9 cellular contexts compared by ENCODE assay signal in genomic region chr13:40564342-40564997, GRCh38.
DNase-seq lines count a peak whose midpoint lies in the region; ATAC-seq, FAIRE-seq and TF ChIP-seq lines count a peak whose summit lies in the region.
"Had no signal": no experiment of that assay in that cellular context is flagged by ENCODE, and none has a peak within 500 bp of the region (broad histone marks: within the 10 kb centered on the region; RNA-seq: fewer than 3 reads in every experiment).

No MANE protein-coding gene starts in this region.

- H3K79me2 ChIP-seq in OCI-LY1 (ENCODE audit: insufficient read depth, low read length) = peaks cover 96% of the 10 kb centered on the region

- H3K27me3 ChIP-seq in OCI-LY1 (ENCODE audit: insufficient read depth, low read length) (no peaks in the 10 kb centered on the region), foreskin keratinocyte (no peaks in the 10 kb centered on the region), skeletal muscle tissue (ENCODE audit: control insufficient read depth in 3 of 3, insufficient read depth in 3 of 3, low read length in 3 of 3) (no peaks in the 10 kb centered on the region)

- H3K9ac ChIP-seq in OCI-LY1 (ENCODE audit: low read length) (peak overlapping the region; percentile 18; the same call in 1 of the 2 replicates), skeletal muscle tissue (ENCODE audit: low read depth in 1 of 3, low read length in 3 of 3) (peak overlapping the region in 1 of 3 donors; percentile 28)

- H3K36me3 ChIP-seq in OCI-LY1 (ENCODE audit: insufficient read depth, low read length) (peaks cover 24% of the 10 kb centered on the region), skeletal muscle tissue (ENCODE audit: control insufficient read depth in 3 of 3, insufficient read depth in 3 of 3, low read length in 3 of 3) (peaks cover 9 to 12% (median 11%) of the 10 kb centered on the region in 3 donors)

- no peaks in the 10 kb centered on the region for H3K9me2 ChIP-seq in OCI-LY1 (ENCODE audit: low read depth, low read length)

- TF ChIP-seq CTCF in OCI-LY1 (IDR thresholded peaks at IDR 0.05; ENCODE audit: low read length) (peak; percentile 31; the same call in 1 of the 2 replicates), foreskin keratinocyte (conservative IDR thresholded peaks at IDR 0.05) (peak; percentile 23)

- DNase-seq in GM19239 (ENCODE audit: insufficient read length, low spot score) = no peak
- DNase-seq in foreskin keratinocyte = no peak
- DNase-seq in GM19238 (ENCODE audit: insufficient read length, low spot score) = no peak
- DNase-seq: head of caudate nucleus, NCI-H774 had no signal

- H3K9me3 ChIP-seq in OCI-LY1 (ENCODE audit: low read length) = no peaks in the 10 kb centered on the region
- no peaks in the 10 kb centered on the region for H3K9me3 ChIP-seq in skeletal muscle tissue (ENCODE audit: control insufficient read depth in 3 of 3, low read length in 3 of 3)

- H3K4me1 ChIP-seq in OCI-LY1 (ENCODE audit: insufficient read depth, low read length, severe bottlenecking) (peaks cover 75% of the 10 kb centered on the region), foreskin keratinocyte (no peaks in the 10 kb centered on the region), skeletal muscle tissue (ENCODE audit: control insufficient read depth in 3 of 3, insufficient read depth in 3 of 3, low read length in 3 of 3) (peaks cover 52 to 55% (median 55%) of the 10 kb centered on the region in 3 donors)

- H2AFZ ChIP-seq in OCI-LY1 (ENCODE audit: low read length) = no peak overlapping the region

- H3F3A ChIP-seq in OCI-LY1 (ENCODE audit: insufficient read depth, low read length) = no peaks in the 10 kb centered on the region

- H4K20me1 ChIP-seq in OCI-LY1 (ENCODE audit: insufficient read depth, low read length) = no peaks in the 10 kb centered on the region

- no peak for ATAC-seq in foreskin keratinocyte
- ATAC-seq in HG03139 (IDR thresholded peaks at IDR 0.05; ENCODE audit: unreplicated experiment) = no peak
- no peak for ATAC-seq in GM19463 (IDR thresholded peaks at IDR 0.05; ENCODE audit: unreplicated experiment)

- H3K27ac ChIP-seq in OCI-LY1 (ENCODE audit: low read depth, low read length, poor library complexity, severe bottlenecking) (peak overlapping the region; percentile 43), foreskin keratinocyte (no peak overlapping the region), skeletal muscle tissue (ENCODE audit: low read depth, low read length) (peak overlapping the region; percentile 75)

- peak overlapping the region; percentile 21 for H3K4me3 ChIP-seq in OCI-LY1 (ENCODE audit: low read depth, low read length, poor library complexity, severe bottlenecking)
- peak overlapping the region in 2 of 3 donors; percentile 26 to 44 for H3K4me3 ChIP-seq in skeletal muscle tissue (ENCODE audit: low read length in 3 of 3)

- H3K4me2 ChIP-seq in OCI-LY1 (ENCODE audit: low read length) = peak overlapping the region; percentile 63

- peak; percentile 18 for FAIRE-seq in GM19239 (lab: Jason Lieb, UNC)
